Comparison of ENCODE assay signal across 13 cellular contexts in genomic region chr17:18968945-18969887, GRCh38. TPM values are rescaled to one million over a fixed set of nuclear protein-coding genes. Genes with fewer than 3 reads are reported as not detected.
DNase-seq lines count a peak whose midpoint lies in the region; ATAC-seq, FAIRE-seq and TF ChIP-seq lines count a peak whose summit lies in the region.
"Had no signal": no experiment of that assay in that cellular context is flagged by ENCODE, and none has a peak within 500 bp of the region (broad histone marks: within the 10 kb centered on the region; RNA-seq: fewer than 3 reads in every experiment).

No MANE protein-coding gene starts in this region.

- H3K36me3 ChIP-seq in HepG2 (replicated peaks in 1 of 2; ENCODE audit: control insufficient read depth in 1 of 2, insufficient read depth in 2 of 2, low read length in 2 of 2): peaks cover 17 to 36% of the 10 kb centered on the region in 2 experiments

- in situ Hi-C loops in HepG2 (cut with HindIII; ENCODE audit: extremely low pct_ligation_motif_present, low pct_unique_long_range_greater_than_20kb): loop anchor here (5.0 kb wide), 1 partner anchor 33 kb away; the partner anchor contains the start of gene FAM83G

- H3K27ac ChIP-seq in right cardiac atrium (ENCODE audit: low read length) (no peak overlapping the region), VCaP (peak overlapping the region; percentile 15; the same call in 1 of the 2 replicates), HepG2 (ENCODE audit: extremely low read length, insufficient read depth, low read length) (no peak overlapping the region)

- TF ChIP-seq CTCF in VCaP (conservative IDR thresholded peaks at IDR 0.05) (no peak), HepG2 (CRISPR knock-in tag; IDR thresholded peaks at IDR 0.05) (0 out of 2 replicates have a peak, but pooled peaks have one; percentile 12)

- H3K4me1 ChIP-seq in right cardiac atrium (ENCODE audit: control insufficient read depth, insufficient read depth, low read length) (no peaks in the 10 kb centered on the region), HepG2 (ENCODE audit: insufficient read depth, low read length) (peaks cover 38% of the 10 kb centered on the region)

- POLR2A ChIA-PET in HepG2 (lab: Yijun Ruan, JAX): interaction anchor here (0.8 to 1.3 kb wide), 2 partner anchors 9 to 35 kb away, joined by 4 to 5 read pairs; no protein-coding TSS in a partner anchor

- no peak for TF ChIP-seq EP300 in HepG2 (IDR thresholded peaks at IDR 0.05; ENCODE audit: low read depth in 2 of 2, low read length in 2 of 2)
- TF ChIP-seq EP300 in HepG2 (CRISPR knock-in tag; IDR thresholded peaks at IDR 0.05; ENCODE audit: borderline replicate concordance): no peak

- no peak overlapping the region for H3K9ac ChIP-seq in HepG2 (ENCODE audit: insufficient read depth, low read depth, low read length)

- no TSS peak for BruUV-seq in HepG2 (replicated peaks; lab: Mats Ljungman, UMichigan)

- H4K20me1 ChIP-seq in HepG2 (ENCODE audit: insufficient read depth, low read length): no peaks in the 10 kb centered on the region

- CTCF ChIA-PET in HepG2 (lab: Yijun Ruan, JAX; ENCODE audit: low intra/inter-chr PET ratio, low total read pairs): no interaction called here

- FAIRE-seq in HepG2 (lab: Jason Lieb, UNC): no peak

- no peak for TF ChIP-seq POLR2A in HepG2 (IDR thresholded peaks at IDR 0.05; ENCODE audit: insufficient read depth in 1 of 2, low read depth in 2 of 2, low read length in 2 of 2)

- no peak for TF ChIP-seq RAD21 in HepG2 (CRISPR knock-in tag; IDR thresholded peaks at IDR 0.05)

- H3K9me3 ChIP-seq in right cardiac atrium (ENCODE audit: control insufficient read depth, low read length): no peaks in the 10 kb centered on the region
- no peaks in the 10 kb centered on the region for H3K9me3 ChIP-seq in HepG2 (ENCODE audit: low read length)

- H2AFZ ChIP-seq in HepG2 (ENCODE audit: low read length): no peak overlapping the region

- ATAC-seq in right cardiac atrium: peak; percentile 31 to 42
- no peak for ATAC-seq in left ventricle myocardium superior
- ATAC-seq in HepG2: peak; percentile 11
- no peak for ATAC-seq in GM21381 (IDR thresholded peaks at IDR 0.05; ENCODE audit: unreplicated experiment)

- WGBS in right cardiac atrium: 75% methylated on average over 23 of the region's 23 CpGs
- 78% methylated on average over 9 of the region's 23 CpGs for WGBS in HepG2 (ENCODE audit: low lambda C conversion rate)

- intact Hi-C loops in right cardiac atrium (cut with DNase I): no loop called here
- intact Hi-C loops in left ventricle myocardium superior (cut with micrococcal nuclease): no loop called here
- intact Hi-C loops in HepG2 (cut with micrococcal nuclease; ENCODE audit: unreplicated experiment): no loop called here

- H3K79me2 ChIP-seq in HepG2 (ENCODE audit: insufficient read depth, low read length): no peaks in the 10 kb centered on the region

- H3K4me2 ChIP-seq in HepG2 (ENCODE audit: low read depth, low read length): no peak overlapping the region

- DNase-seq in right cardiac atrium (no peak), left ventricle myocardium superior (no peak), HepG2 (ENCODE audit: low spot score) (no peak), foreskin melanocyte (no peak), KG1 (lab: John Stamatoyannopoulos, UW) (no peak), NCI-H1092 treated with DMSO at 0.1 percent for 48 hours (lab: John Stamatoyannopoulos, UW) (no peak)
- DNase-seq: activated naive CD4-positive, alpha-beta T cell treated with Interleukin-2 at 50 U/mL for 16 hours; effector CD8-positive, alpha-beta T cell; NCI-H1105; OCI-M1; posterior cingulate gyrus had no signal

- H3K4me3 ChIP-seq in right cardiac atrium (ENCODE audit: low read length) (no peak overlapping the region), HepG2 (replicated peaks in 1 of 3; ENCODE audit: insufficient read depth in 1 of 3, low read depth in 2 of 3, low read length in 3 of 3) (no peak overlapping the region)

- H3K27me3 ChIP-seq in right cardiac atrium (ENCODE audit: control insufficient read depth, insufficient read depth) (no peaks in the 10 kb centered on the region), HepG2 (ENCODE audit: control insufficient read depth in 1 of 2, insufficient read depth in 2 of 2, low read length in 2 of 2) (0 out of 5 replicates have a peak, but pooled peaks cover 0 to 3% of the 10 kb centered on the region in 2 experiments)

TF ChIP-seq in HepG2, 621 proteins besides CTCF, POLR2A, EP300 and RAD21 (continues in another document):
- TF ChIP-seq, protein P1, sequence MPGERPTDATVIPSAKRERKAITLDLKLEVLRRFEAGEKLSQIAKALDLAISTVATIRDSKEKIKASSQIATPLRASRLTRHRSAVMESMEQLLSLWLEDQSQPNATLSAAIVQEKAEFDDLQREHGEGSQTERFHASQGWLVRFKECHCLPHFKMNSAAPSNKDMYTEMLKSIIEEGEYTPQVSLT (CRISPR knock-in tag; IDR thresholded peaks at IDR 0.05; ENCODE audit: borderline replicate concordance, low read depth): no peak
- TF ChIP-seq PBX2 (CRISPR knock-in tag; IDR thresholded peaks at IDR 0.05): no peak
- TF ChIP-seq TAF1 (CRISPR knock-in tag; IDR thresholded peaks at IDR 0.05): no peak
- TF ChIP-seq EZH2 (conservative IDR thresholded peaks at IDR 0.05; ENCODE audit: low read depth, low read length): no peak
- TF ChIP-seq ARNTL (CRISPR knock-in tag; IDR thresholded peaks at IDR 0.05): no peak
- TF ChIP-seq RFXANK (CRISPR knock-in tag; IDR thresholded peaks at IDR 0.05): no peak
- TF ChIP-seq ZNF317 (CRISPR knock-in tag; IDR thresholded peaks at IDR 0.05): 0 out of 2 replicates have a peak, but pooled peaks have one; percentile 17

RNA-seq across cellular contexts. Expression of gene SLC5A10, which starts 17.3 kb away (rescaled TPM):
- total RNA-seq in right cardiac atrium (1 to 10 TPM in 2 of 4 donors, under 1 TPM in 2; 0.17 to 2.3 (median 1.3) TPM), left ventricle myocardium superior (not detected), HepG2 (2016; rRNA removed; fragmentation: Illumina TruSeq; extraction: Trizol) (not detected in 2 replicates)
- polyA plus RNA-seq in right cardiac atrium (0.61 TPM), HepG2 (2011; rRNA removed) (0.05 and 0.07 TPM in 2 replicates)
- total RNA-seq in HepG2 (2016; cell fraction: cytosol; rRNA removed; fragmentation: Illumina TruSeq; extraction: Trizol; ENCODE audit: low read depth): not detected in 2 replicates
- total RNA-seq in HepG2 (2016; cell fraction: insoluble cytoplasmic fraction; rRNA removed; fragmentation: Illumina TruSeq; extraction: Trizol): 0.04 TPM in 1 of 2 replicates, not detected in the other
- total RNA-seq in HepG2 (2016; cell fraction: membrane; rRNA removed; fragmentation: Illumina TruSeq; extraction: Trizol): not detected in 2 replicates
- total RNA-seq in HepG2 (2016; cell fraction: nucleus; rRNA removed; fragmentation: Illumina TruSeq; extraction: Trizol): not detected in 2 replicates
- 0.03 TPM in 2 replicates for polyA plus RNA-seq in HepG2 (2011; cell fraction: cytosol; rRNA removed)
- polyA plus RNA-seq in HepG2 (2011; cell fraction: nucleus; rRNA removed): 0.23 and 0.38 TPM in 2 replicates
- polyA plus RNA-seq in HepG2 (2012): 0.08 and 0.11 TPM in 2 replicates
- not detected in 2 replicates for polyA plus RNA-seq in HepG2 (2016; cell fraction: cytosol; fragmentation: Illumina TruSeq; extraction: Trizol; ENCODE audit: low read depth)
- not detected in 2 replicates for polyA plus RNA-seq in HepG2 (2016; cell fraction: insoluble cytoplasmic fraction; fragmentation: Illumina TruSeq; extraction: Trizol; ENCODE audit: low read depth)
- polyA plus RNA-seq in HepG2 (2016; cell fraction: membrane; fragmentation: Illumina TruSeq; extraction: Trizol; ENCODE audit: low read depth): not detected in 2 replicates
- polyA plus RNA-seq in HepG2 (2016; cell fraction: nucleus; fragmentation: Illumina TruSeq; extraction: Trizol; ENCODE audit: insufficient read depth, low read depth): not detected in 2 replicates
- 0.09 and 0.24 TPM in 2 replicates for polyA minus RNA-seq in HepG2 (2011; rRNA and poly(A)+ RNA removed; ENCODE audit: low replicate concordance)
- not detected in 2 replicates for polyA minus RNA-seq in HepG2 (2011; cell fraction: cytosol; rRNA and poly(A)+ RNA removed)
- 0.25 and 0.39 TPM in 2 replicates for polyA minus RNA-seq in HepG2 (2011; cell fraction: nucleus; rRNA and poly(A)+ RNA removed)

RNA-seq across cellular contexts. Expression of gene FAM83G, which starts 35.3 kb away (rescaled TPM):
- total RNA-seq in right cardiac atrium (10 to 100 TPM; 27.7 to 40.2 (median 30.3) TPM), left ventricle myocardium superior (2.3 TPM), HepG2 (2016; rRNA removed; fragmentation: Illumina TruSeq; extraction: Trizol) (14.0 and 18.6 TPM in 2 replicates)
- polyA plus RNA-seq in right cardiac atrium (18.7 TPM), HepG2 (2011; rRNA removed) (13.7 and 21.2 TPM in 2 replicates)
- total RNA-seq in HepG2 (2016; cell fraction: cytosol; rRNA removed; fragmentation: Illumina TruSeq; extraction: Trizol; ENCODE audit: low read depth): 3.1 and 3.2 TPM in 2 replicates
- 11.3 and 19.1 TPM in 2 replicates for total RNA-seq in HepG2 (2016; cell fraction: insoluble cytoplasmic fraction; rRNA removed; fragmentation: Illumina TruSeq; extraction: Trizol)
- 8.0 and 8.1 TPM in 2 replicates for total RNA-seq in HepG2 (2016; cell fraction: membrane; rRNA removed; fragmentation: Illumina TruSeq; extraction: Trizol)
- 19.9 and 21.9 TPM in 2 replicates for total RNA-seq in HepG2 (2016; cell fraction: nucleus; rRNA removed; fragmentation: Illumina TruSeq; extraction: Trizol)
- 9.8 and 12.5 TPM in 2 replicates for polyA plus RNA-seq in HepG2 (2011; cell fraction: cytosol; rRNA removed)
- polyA plus RNA-seq in HepG2 (2011; cell fraction: nucleus; rRNA removed): 62.7 and 63.6 TPM in 2 replicates
- polyA plus RNA-seq in HepG2 (2012): 9.6 and 14.4 TPM in 2 replicates
- polyA plus RNA-seq in HepG2 (2016; cell fraction: cytosol; fragmentation: Illumina TruSeq; extraction: Trizol; ENCODE audit: low read depth): 1.4 and 1.5 TPM in 2 replicates
- polyA plus RNA-seq in HepG2 (2016; cell fraction: insoluble cytoplasmic fraction; fragmentation: Illumina TruSeq; extraction: Trizol; ENCODE audit: low read depth): 10.4 and 12.3 TPM in 2 replicates
- polyA plus RNA-seq in HepG2 (2016; cell fraction: membrane; fragmentation: Illumina TruSeq; extraction: Trizol; ENCODE audit: low read depth): 4.1 and 4.4 TPM in 2 replicates
- polyA plus RNA-seq in HepG2 (2016; cell fraction: nucleus; fragmentation: Illumina TruSeq; extraction: Trizol; ENCODE audit: insufficient read depth, low read depth): 43.0 and 45.0 TPM in 2 replicates
- 18.2 and 34.3 TPM in 2 replicates for polyA minus RNA-seq in HepG2 (2011; rRNA and poly(A)+ RNA removed; ENCODE audit: low replicate concordance)
- polyA minus RNA-seq in HepG2 (2011; cell fraction: cytosol; rRNA and poly(A)+ RNA removed): 14.7 and 14.9 TPM in 2 replicates
- polyA minus RNA-seq in HepG2 (2011; cell fraction: nucleus; rRNA and poly(A)+ RNA removed): 24.2 and 25.2 TPM in 2 replicates

Comparison
In these comparisons a context has a peak if more than half of its experiments do, and no peak if none do; other contexts are left out.
1. ATAC-seq: peak in right cardiac atrium (2 of 2) and HepG2 (single experiment); none in left ventricle myocardium superior (single experiment) and GM21381 (single experiment).